Comparison of ENCODE assay signal across 8 cellular contexts in genomic region chr17:57988301-57989010, GRCh38. TPM values are rescaled to one million over a fixed set of nuclear protein-coding genes. Genes with fewer than 3 reads are reported as not detected.
DNase-seq lines count a peak whose midpoint lies in the region; ATAC-seq and TF ChIP-seq lines count a peak whose summit lies in the region.

No MANE protein-coding gene starts in this region.

- BruUV-seq in OCI-LY7 (replicated peaks; lab: Mats Ljungman, UMichigan) = TSS peak; percentile 79

- peaks cover 18 to 19% of the 10 kb centered on the region in 2 donors for H3K36me3 Mint-ChIP-seq in activated naive CD4-positive, alpha-beta T cell treated with anti-CD3 and anti-CD28 coated beads, Interleukin-2, amount 50 U/mL, for 72 hours

- ATAC-seq in GM19463 (IDR thresholded peaks at IDR 0.05; ENCODE audit: unreplicated experiment) = peak; percentile 80
- peak; percentile 51 for ATAC-seq in HG03565 (IDR thresholded peaks at IDR 0.05; ENCODE audit: unreplicated experiment)
- peak; percentile 73 to 75 for ATAC-seq in activated naive CD4-positive, alpha-beta T cell treated with anti-CD3 and anti-CD28 coated beads, Interleukin-2, amount 50 U/mL, for 72 hours
- peak; percentile 80 for ATAC-seq in aorta (ENCODE audit: low FRiP score)

- 0% methylated on average over 31 to 49 of the region's 49 CpGs for WGBS in aorta, 2 donors

- H3K9me3 ChIP-seq in OCI-LY7 (ENCODE audit: low read length) = no peaks in the 10 kb centered on the region
- no peaks in the 10 kb centered on the region for H3K9me3 ChIP-seq in aorta (ENCODE audit: control insufficient read depth, low read length)

- POLR2A ChIA-PET in OCI-LY7 (lab: Charles Lee) = interaction anchor here (0.6 to 1.7 kb wide), 4 partner anchors 9 to 189 kb away, joined by 4 to 5 read pairs (median 4); partner anchors contain the start of gene SRSF1

- TF ChIP-seq CTCF in OCI-LY7 (conservative IDR thresholded peaks at IDR 0.05; ENCODE audit: low read length) = no peak

- peak overlapping the region; percentile 98 for H3K4me2 ChIP-seq in OCI-LY7 (ENCODE audit: low read length)

- H4K20me1 ChIP-seq in OCI-LY7 (ENCODE audit: insufficient read depth, low read length) = peaks cover 29% of the 10 kb centered on the region; the same call in 1 of the 2 replicates

- peaks cover 26% of the 10 kb centered on the region for H3K4me1 ChIP-seq in OCI-LY7 (ENCODE audit: insufficient read depth, low read length, poor library complexity, severe bottlenecking)
- peaks cover 4 to 9% of the 10 kb centered on the region in 2 donors for H3K4me1 ChIP-seq in aorta (ENCODE audit: control insufficient read depth in 1 of 2, insufficient read depth in 2 of 2, low read length in 2 of 2)

- peaks cover 0 to 2% of the 10 kb centered on the region in 2 donors for H3K27me3 ChIP-seq in aorta (ENCODE audit: control insufficient read depth in 1 of 2, insufficient read depth in 2 of 2, low read length in 1 of 2)

- intact Hi-C loops in OCI-LY7 (cut with micrococcal nuclease; ENCODE audit: unreplicated experiment) = loop anchor here (2.0 to 5.0 kb wide), 2 partner anchors 86 to 138 kb away; partner anchors contain the start of gene MRPS23
- intact Hi-C loops in aorta (cut with DNase I) = loop anchor here (5.0 kb wide), 1 partner anchor 36 kb away; no protein-coding TSS in a partner anchor

- H3K79me2 ChIP-seq in OCI-LY7 (ENCODE audit: insufficient read depth, low read depth, low read length) = peaks cover 43% of the 10 kb centered on the region

- peak overlapping the region; percentile 77 for H3K4me3 ChIP-seq in OCI-LY7 (ENCODE audit: low read depth, low read length, poor library complexity, severe bottlenecking)
- H3K4me3 ChIP-seq in aorta (ENCODE audit: low read length in 2 of 2) = peak overlapping the region; percentile 76 to 90

- CTCF ChIA-PET in OCI-LY7 (lab: Charles Lee; ENCODE audit: unreplicated experiment) = interaction anchor here (0.6 to 1.4 kb wide), 2 partner anchors 11 to 89 kb away, joined by 4 to 6 read pairs; no protein-coding TSS in a partner anchor

- peak overlapping the region; percentile 70 for H2AFZ ChIP-seq in OCI-LY7 (ENCODE audit: low read length)

- H3K9me3 Mint-ChIP-seq in activated naive CD4-positive, alpha-beta T cell treated with anti-CD3 and anti-CD28 coated beads, Interleukin-2, amount 50 U/mL, for 72 hours = no peaks in the 10 kb centered on the region

- H3K36me3 ChIP-seq in OCI-LY7 (ENCODE audit: insufficient read depth, low read length) (peaks cover 19% of the 10 kb centered on the region; the same call in 1 of the 2 replicates), aorta (ENCODE audit: control insufficient read depth in 1 of 2, insufficient read depth in 2 of 2, low read length in 1 of 2) (no peaks in the 10 kb centered on the region)

- H3K27ac ChIP-seq in OCI-LY7 (ENCODE audit: low read depth, low read length, poor library complexity, severe bottlenecking) (peak overlapping the region; percentile 56), aorta (ENCODE audit: low read depth in 1 of 2, low read length in 2 of 2) (peak overlapping the region; percentile 77 to 94)

- DNase-seq in DMS 273 treated with DMSO at 0.1 percent for 48 hours (lab: John Stamatoyannopoulos, UW) (peak; percentile 42), OCI-LY7 (ENCODE audit: low spot score) (peak; percentile 83), glomerular visceral epithelial cell (ENCODE audit: extremely low spot score) (peak; percentile 84), occipital lobe (lab: John Stamatoyannopoulos, UW) (peak; percentile 60), aorta (peak; percentile 82 to 88)
- DNase-seq in activated naive CD4-positive, alpha-beta T cell treated with anti-CD3 and anti-CD28 coated beads, Interleukin-2, amount 50 U/mL, for 72 hours (ENCODE audit: low spot score in 2 of 2) = peak in 1 of 2 donors; percentile 81

- H3K9me2 ChIP-seq in OCI-LY7 (ENCODE audit: insufficient read depth, low read length) = no peaks in the 10 kb centered on the region

- H3K27ac Mint-ChIP-seq in activated naive CD4-positive, alpha-beta T cell treated with anti-CD3 and anti-CD28 coated beads, Interleukin-2, amount 50 U/mL, for 72 hours = peak overlapping the region; percentile 96

RNA-seq across cellular contexts. Expression of gene VEZF1, which starts 0.4 kb away (rescaled TPM):
- 19.0 and 22.6 TPM in 2 replicates for total RNA-seq in OCI-LY7 (2014; rRNA removed; shearing (Covaris generic))
- total RNA-seq in OCI-LY7 (2022) (35.4 and 36.4 TPM in 2 replicates), occipital lobe (71.1 TPM), aorta (10 to 100 TPM; 57.3 to 59.8 TPM)
- total RNA-seq in activated naive CD4-positive, alpha-beta T cell treated with anti-CD3 and anti-CD28 coated beads, Interleukin-2, amount 50 U/mL, for 72 hours = 10 to 100 TPM; 23.1 to 31.3 TPM
- polyA plus RNA-seq in aorta = 10 to 100 TPM; 21.2 to 27.7 TPM

RNA-seq across cellular contexts. Expression of gene SRSF1, which starts 18.6 kb away (rescaled TPM):
- 582 and 677 TPM in 2 replicates for total RNA-seq in OCI-LY7 (2014; rRNA removed; shearing (Covaris generic))
- total RNA-seq in OCI-LY7 (2022) (515 and 531 TPM in 2 replicates), occipital lobe (382 TPM), aorta (100 to 1,000 TPM; 138 to 147 TPM)
- 100 to 1,000 TPM; 188 to 351 TPM for total RNA-seq in activated naive CD4-positive, alpha-beta T cell treated with anti-CD3 and anti-CD28 coated beads, Interleukin-2, amount 50 U/mL, for 72 hours
- polyA plus RNA-seq in aorta = 100 to 1,000 TPM in 1 of 2 donors, 10 to 100 TPM in 1; 84.5 to 102 TPM

RNA-seq across cellular contexts. Expression of gene CUEDC1, which starts 33.2 kb away (rescaled TPM):
- not detected in 2 replicates for total RNA-seq in OCI-LY7 (2014; rRNA removed; shearing (Covaris generic))
- total RNA-seq in OCI-LY7 (2022) (0.13 and 0.74 TPM in 2 replicates), occipital lobe (10.9 TPM), aorta (10 to 100 TPM; 42.9 to 43.6 TPM)
- under 1 TPM in 1 of 2 donors, not detected in 1; 0.84 TPM for total RNA-seq in activated naive CD4-positive, alpha-beta T cell treated with anti-CD3 and anti-CD28 coated beads, Interleukin-2, amount 50 U/mL, for 72 hours
- 10 to 100 TPM; 25.4 to 26.7 TPM for polyA plus RNA-seq in aorta
